8 cellular contexts compared by ENCODE assay signal in genomic region chr5:101271945-101272344, GRCh38.
"Had no signal": no experiment of that assay in that cellular context is flagged by ENCODE, and none has a peak within 500 bp of the region (broad histone marks: within the 10 kb centered on the region; RNA-seq: fewer than 3 reads in every experiment).

No MANE protein-coding gene starts in this region.

- FAIRE-seq: H1, H54, HTR-8/SVneo had no signal

- H3K27ac Mint-ChIP-seq: GM23338, H9, HFFc6 had no signal

- H3K4me2 ChIP-seq: GM23338 had no signal

- H3K4me3 Mint-ChIP-seq: GM23338, H9, HFFc6 had no signal

- DNase-seq: H9, HCEC 1CT, HFFc6, IMR-90 had no signal

- ATAC-seq: GM23338 had no signal

- H3K9me3 Mint-ChIP-seq: GM23338, H9 had no signal

- H3K4me1 Mint-ChIP-seq: GM23338, H9 had no signal

- H3K4me3 ChIP-seq: GM23338 had no signal
